ENCODE assay signal across 12 cellular contexts in genomic region chr22:35561796-35562526, GRCh38. TPM values are rescaled to one million over a fixed set of nuclear protein-coding genes. Genes with fewer than 3 reads are reported as not detected.
DNase-seq lines count a peak whose midpoint lies in the region; ATAC-seq, FAIRE-seq and TF ChIP-seq lines count a peak whose summit lies in the region.
"Had no signal": no experiment of that assay in that cellular context is flagged by ENCODE, and none has a peak within 500 bp of the region (broad histone marks: within the 10 kb centered on the region; RNA-seq: fewer than 3 reads in every experiment).

No MANE protein-coding gene starts in this region.

- BruUV-seq in MCF 10A (replicated peaks; lab: Mats Ljungman, UMichigan) = no TSS peak

- no peaks in the 10 kb centered on the region for H3K36me3 Mint-ChIP-seq in MCF 10A (ENCODE audit: insufficient read depth, unreplicated experiment)

- TF ChIP-seq POLR2A in breast epithelium (IDR thresholded peaks at IDR 0.05) (no peak), Peyer's patch (IDR thresholded peaks at IDR 0.05) (no peak)

- H3K4me3 Mint-ChIP-seq in MCF 10A (ENCODE audit: unreplicated experiment) = no peak overlapping the region
- H3K4me3 Mint-ChIP-seq: B cell had no signal

- H3K4me3 ChIP-seq in breast epithelium (no peak overlapping the region), Peyer's patch (no peak overlapping the region)
- H3K4me3 ChIP-seq: dorsolateral prefrontal cortex, upper lobe of left lung had no signal

- intact Hi-C loops in MCF 10A (cut with micrococcal nuclease) (no loop called here), breast epithelium (cut with DNase I; ENCODE audit: low total_unique reads) (no loop called here)

- no peaks in the 10 kb centered on the region for H3K27me3 Mint-ChIP-seq in MCF 10A (ENCODE audit: insufficient read depth, unreplicated experiment)

- DNase-seq in MCF 10A (ENCODE audit: unreplicated experiment) (peak; percentile 84), breast epithelium (ENCODE audit: low spot score in 2 of 2) (no peak), RCC 7860 (ENCODE audit: low spot score) (peak; percentile 71), fibroblast of the conjunctiva (ENCODE audit: low read depth) (peak; percentile 16), Peyer's patch (no peak), NCI-H2107 treated with DMSO at 0.1 percent for 48 hours (lab: John Stamatoyannopoulos, UW; ENCODE audit: unreplicated experiment) (no peak), globus pallidus (ENCODE audit: low spot score) (no peak)
- DNase-seq: dorsolateral prefrontal cortex, upper lobe of left lung had no signal

- H3K27ac Mint-ChIP-seq in MCF 10A (ENCODE audit: low read depth, unreplicated experiment) = peak overlapping the region; percentile 4
- H3K27ac Mint-ChIP-seq: B cell had no signal

- FAIRE-seq in RCC 7860 (lab: Jason Lieb, UNC) = peak; percentile 77

- no peak for ATAC-seq in HG03039 (IDR thresholded peaks at IDR 0.05; ENCODE audit: unreplicated experiment)

- no peaks in the 10 kb centered on the region for H3K36me3 ChIP-seq in breast epithelium
- H3K36me3 ChIP-seq in Peyer's patch = no peaks in the 10 kb centered on the region
- H3K36me3 ChIP-seq: upper lobe of left lung had no signal

- H3K9me3 Mint-ChIP-seq in MCF 10A (ENCODE audit: unreplicated experiment) = no peaks in the 10 kb centered on the region

- no peaks in the 10 kb centered on the region for H3K9me3 ChIP-seq in breast epithelium
- H3K9me3 ChIP-seq in Peyer's patch = no peaks in the 10 kb centered on the region

- H3K4me1 ChIP-seq in breast epithelium (peaks cover 5 to 7% of the 10 kb centered on the region in 2 donors), Peyer's patch (peaks cover 0 to 16% (median 0%) of the 10 kb centered on the region in 4 donors)
- H3K4me1 ChIP-seq: upper lobe of left lung had no signal

- CTCF ChIA-PET in MCF 10A (lab: Yijun Ruan, JAX) = no interaction called here

- H3K27me3 ChIP-seq in breast epithelium (no peaks in the 10 kb centered on the region), Peyer's patch (no peaks in the 10 kb centered on the region)
- H3K27me3 ChIP-seq: dorsolateral prefrontal cortex, upper lobe of left lung had no signal

- H3K27ac ChIP-seq in breast epithelium (no peak overlapping the region), Peyer's patch (no peak overlapping the region)
- H3K27ac ChIP-seq: dorsolateral prefrontal cortex, upper lobe of left lung had no signal

- POLR2A ChIA-PET in MCF 10A (lab: Yijun Ruan, JAX) = interaction anchor here (0.6 kb wide), 1 partner anchor 471 kb away, joined by 3 read pairs; no protein-coding TSS in a partner anchor

- TF ChIP-seq CTCF in MCF 10A (IDR thresholded peaks at IDR 0.05; ENCODE audit: unreplicated experiment) (no peak), breast epithelium (IDR thresholded peaks at IDR 0.05) (no peak), Peyer's patch (IDR thresholded peaks at IDR 0.05) (no peak)

- H3K4me1 Mint-ChIP-seq in MCF 10A (ENCODE audit: insufficient read depth, unreplicated experiment) = peaks cover 28% of the 10 kb centered on the region
- H3K4me1 Mint-ChIP-seq: B cell had no signal

RNA-seq across cellular contexts. Expression of gene RASD2, which starts 21.3 kb away (rescaled TPM):
- not detected in 2 replicates for total RNA-seq in MCF 10A (2022)
- total RNA-seq in breast epithelium = 1 to 10 TPM in 1 of 3 donors, under 1 TPM in 2; 0.16 to 1.3 (median 0.88) TPM
- 1 to 10 TPM; 2.7 to 5.8 (median 4.8) TPM for total RNA-seq in Peyer's patch
- total RNA-seq: T-helper 1 cell treated with Interleukin-12 subunit alpha and Interleukin-12 subunit beta and Interleukin-4 antibody, amounts not matched to agents 30 ng/mL and 1 ng/mL, for 36 hours had no signal

RNA-seq across cellular contexts. Expression of gene MB, which starts 55.2 kb away (rescaled TPM):
- total RNA-seq in MCF 10A (2022) = not detected in 2 replicates
- total RNA-seq in breast epithelium = 10 to 100 TPM in 1 of 3 donors, 1 to 10 TPM in 1, under 1 TPM in 1; 0.48 to 13.1 (median 10.0) TPM
- total RNA-seq in Peyer's patch = 10 to 100 TPM in 2 of 4 donors, 1 to 10 TPM in 2; 5.6 to 11.7 (median 9.8) TPM
- total RNA-seq: B cell had no signal

Comparison
In these comparisons a context has a peak if more than half of its experiments do, and no peak if none do; other contexts are left out.
1. DNase-seq: peak in MCF 10A (single experiment), RCC 7860 (single experiment) and fibroblast of the conjunctiva (single experiment); none in breast epithelium (0 of 2), Peyer's patch (0 of 3), NCI-H2107 treated with DMSO at 0.1 percent for 48 hours (single experiment) and globus pallidus (single experiment).